In genomic region chr3:48623851-48624547, GRCh38 we compare ENCODE assay signal across 16 cellular contexts. TPM values are rescaled to one million over a fixed set of nuclear protein-coding genes. Genes with fewer than 3 reads are reported as not detected.
DNase-seq lines count a peak whose midpoint lies in the region; ATAC-seq and TF ChIP-seq lines count a peak whose summit lies in the region.
"Had no signal": no experiment of that assay in that cellular context is flagged by ENCODE, and none has a peak within 500 bp of the region (broad histone marks: within the 10 kb centered on the region; RNA-seq: fewer than 3 reads in every experiment).

No MANE protein-coding gene starts in this region.

- no peak overlapping the region for H3K4me3 Mint-ChIP-seq in activated CD4-positive, alpha-beta memory T cell treated with anti-CD3 and anti-CD28 coated beads, Interleukin-2, amount 10 ng/mL, durations not matched to agents 7 days and 5 days
- H3K4me3 Mint-ChIP-seq in activated CD4-positive, alpha-beta memory T cell treated with anti-CD3 and anti-CD28 coated beads for 36 hours = no peak overlapping the region
- no peak overlapping the region for H3K4me3 Mint-ChIP-seq in progenitor cell of endocrine pancreas (ENCODE audit: low read depth)
- H3K4me3 Mint-ChIP-seq: naive B cell had no signal

- peaks cover 11% of the 10 kb centered on the region for H3K4me1 Mint-ChIP-seq in activated CD4-positive, alpha-beta memory T cell treated with anti-CD3 and anti-CD28 coated beads, Interleukin-2, amount 10 ng/mL, durations not matched to agents 7 days and 5 days
- peaks cover 7% of the 10 kb centered on the region for H3K4me1 Mint-ChIP-seq in activated CD4-positive, alpha-beta memory T cell treated with anti-CD3 and anti-CD28 coated beads for 36 hours (ENCODE audit: low read depth)
- peaks cover 6% of the 10 kb centered on the region for H3K4me1 Mint-ChIP-seq in progenitor cell of endocrine pancreas (ENCODE audit: low read depth)
- H3K4me1 Mint-ChIP-seq: naive B cell had no signal

- no peak for TF ChIP-seq CTCF in progenitor cell of endocrine pancreas (IDR thresholded peaks at IDR 0.05; ENCODE audit: unreplicated experiment)

- no peak for ATAC-seq in left ventricle myocardium superior

- no peak for DNase-seq in activated CD4-positive, alpha-beta memory T cell treated with anti-CD3 and anti-CD28 coated beads, Interleukin-2, amount 10 ng/mL, durations not matched to agents 7 days and 5 days
- DNase-seq in activated CD4-positive, alpha-beta memory T cell treated with anti-CD3 and anti-CD28 coated beads for 36 hours = no peak
- DNase-seq in NCI-H146 (lab: John Stamatoyannopoulos, UW) = peak; percentile 66
- DNase-seq in SHP77 treated with DMSO at 0.1 percent for 48 hours (lab: John Stamatoyannopoulos, UW) = peak; percentile 16
- no peak for DNase-seq in progenitor cell of endocrine pancreas (ENCODE audit: low spot score, unreplicated experiment)
- no peak for DNase-seq in activated effector memory CD4-positive, alpha-beta T cell treated with Interleukin-2 at 50 U/mL for 16 hours
- no peak for DNase-seq in left ventricle myocardium superior
- no peak for DNase-seq in inferior parietal cortex (ENCODE audit: extremely low spot score)
- DNase-seq: activated CD8-positive, alpha-beta memory T cell treated with anti-CD3 and anti-CD28 coated beads, Interleukin-2, amount 50 U/mL, for 48 hours; anterior cingulate cortex; foreskin fibroblast; kidney; naive B cell; upper lobe of left lung had no signal

- POLR2A ChIA-PET in activated CD4-positive, alpha-beta memory T cell treated with anti-CD3 and anti-CD28 coated beads, Interleukin-2, amount 10 ng/mL, durations not matched to agents 7 days and 5 days (lab: Charles Lee) = interaction anchor here (0.9 to 2.4 kb wide), 4 partner anchors 9 to 11 kb away, joined by 3 to 13 read pairs (median 4); partner anchors contain the start of gene SLC26A6
- POLR2A ChIA-PET in activated CD4-positive, alpha-beta memory T cell treated with anti-CD3 and anti-CD28 coated beads for 36 hours (lab: Charles Lee) = interaction anchor here (1.4 kb wide), 1 partner anchor 9 kb away, joined by 3 read pairs; no protein-coding TSS in a partner anchor

- H3K9me3 Mint-ChIP-seq in activated CD4-positive, alpha-beta memory T cell treated with anti-CD3 and anti-CD28 coated beads, Interleukin-2, amount 10 ng/mL, durations not matched to agents 7 days and 5 days = no peaks in the 10 kb centered on the region
- peaks cover 1% of the 10 kb centered on the region for H3K9me3 Mint-ChIP-seq in activated CD4-positive, alpha-beta memory T cell treated with anti-CD3 and anti-CD28 coated beads for 36 hours
- H3K9me3 Mint-ChIP-seq in progenitor cell of endocrine pancreas (ENCODE audit: low read depth) = no peaks in the 10 kb centered on the region

- intact Hi-C loops in activated CD4-positive, alpha-beta memory T cell treated with anti-CD3 and anti-CD28 coated beads for 36 hours (cut with micrococcal nuclease) = no loop called here
- intact Hi-C loops in left ventricle myocardium superior (cut with micrococcal nuclease) = no loop called here

- peaks cover 37% of the 10 kb centered on the region for H3K36me3 Mint-ChIP-seq in activated CD4-positive, alpha-beta memory T cell treated with anti-CD3 and anti-CD28 coated beads, Interleukin-2, amount 10 ng/mL, durations not matched to agents 7 days and 5 days (ENCODE audit: low read depth)
- peaks cover 20% of the 10 kb centered on the region for H3K36me3 Mint-ChIP-seq in activated CD4-positive, alpha-beta memory T cell treated with anti-CD3 and anti-CD28 coated beads for 36 hours
- peaks cover 6% of the 10 kb centered on the region for H3K36me3 Mint-ChIP-seq in progenitor cell of endocrine pancreas (ENCODE audit: insufficient read depth)
- H3K36me3 Mint-ChIP-seq: naive B cell had no signal

- no peaks in the 10 kb centered on the region for H3K27me3 Mint-ChIP-seq in activated CD4-positive, alpha-beta memory T cell treated with anti-CD3 and anti-CD28 coated beads, Interleukin-2, amount 10 ng/mL, durations not matched to agents 7 days and 5 days
- H3K27me3 Mint-ChIP-seq in activated CD4-positive, alpha-beta memory T cell treated with anti-CD3 and anti-CD28 coated beads for 36 hours = no peaks in the 10 kb centered on the region
- no peaks in the 10 kb centered on the region for H3K27me3 Mint-ChIP-seq in progenitor cell of endocrine pancreas

- H3K27ac Mint-ChIP-seq in activated CD4-positive, alpha-beta memory T cell treated with anti-CD3 and anti-CD28 coated beads, Interleukin-2, amount 10 ng/mL, durations not matched to agents 7 days and 5 days = peak overlapping the region; percentile 45
- H3K27ac Mint-ChIP-seq in activated CD4-positive, alpha-beta memory T cell treated with anti-CD3 and anti-CD28 coated beads for 36 hours = no peak overlapping the region
- peak overlapping the region; percentile 18 for H3K27ac Mint-ChIP-seq in progenitor cell of endocrine pancreas
- H3K27ac Mint-ChIP-seq: naive B cell had no signal

- CTCF ChIA-PET in activated CD4-positive, alpha-beta memory T cell treated with anti-CD3 and anti-CD28 coated beads, Interleukin-2, amount 10 ng/mL, durations not matched to agents 7 days and 5 days (lab: Charles Lee) = interaction anchor here (0.5 to 1.2 kb wide), 5 partner anchors 10 to 223 kb away, joined by 3 to 4 read pairs (median 3); partner anchors contain the start of genes SLC26A6 and UQCRC1
- CTCF ChIA-PET in activated CD4-positive, alpha-beta memory T cell treated with anti-CD3 and anti-CD28 coated beads for 36 hours (lab: Charles Lee) = interaction anchor here (1.9 to 5.0 kb wide), 2 partner anchors 11 to 15 kb away, joined by 5 to 26 read pairs; partner anchors contain the start of genes SLC26A6 and UQCRC1

RNA-seq across cellular contexts. Expression of gene TMEM89, which starts 2.4 kb away (rescaled TPM):
- not detected for total RNA-seq in activated CD4-positive, alpha-beta memory T cell treated with anti-CD3 and anti-CD28 coated beads, Interleukin-2, amount 10 ng/mL, durations not matched to agents 7 days and 5 days
- under 1 TPM in 1 of 2 experiments, not detected in 1; 0.75 TPM for total RNA-seq in activated CD4-positive, alpha-beta memory T cell treated with anti-CD3 and anti-CD28 coated beads for 36 hours
- total RNA-seq in progenitor cell of endocrine pancreas = 0.49 TPM in 1 of 2 replicates, not detected in the other
- total RNA-seq in left ventricle myocardium superior = not detected
- total RNA-seq: kidney, MCF 10A, skeletal muscle tissue had no signal

RNA-seq across cellular contexts. Expression of gene SLC26A6, which starts 11.3 kb away (rescaled TPM):
- total RNA-seq in activated CD4-positive, alpha-beta memory T cell treated with anti-CD3 and anti-CD28 coated beads, Interleukin-2, amount 10 ng/mL, durations not matched to agents 7 days and 5 days = 10 to 100 TPM; 55.4 to 56.0 TPM
- total RNA-seq in activated CD4-positive, alpha-beta memory T cell treated with anti-CD3 and anti-CD28 coated beads for 36 hours = 10 to 100 TPM; 47.7 to 52.4 TPM
- total RNA-seq in progenitor cell of endocrine pancreas (31.0 and 35.9 TPM in 2 replicates), left ventricle myocardium superior (12.3 TPM)

RNA-seq across cellular contexts. Expression of gene UQCRC1, which starts 14.6 kb away (rescaled TPM):
- total RNA-seq in activated CD4-positive, alpha-beta memory T cell treated with anti-CD3 and anti-CD28 coated beads, Interleukin-2, amount 10 ng/mL, durations not matched to agents 7 days and 5 days = 100 to 1,000 TPM; 167 to 170 TPM
- 100 to 1,000 TPM; 251 to 259 TPM for total RNA-seq in activated CD4-positive, alpha-beta memory T cell treated with anti-CD3 and anti-CD28 coated beads for 36 hours
- total RNA-seq in progenitor cell of endocrine pancreas = 209 and 219 TPM in 2 replicates
- total RNA-seq in left ventricle myocardium superior = 1,236 TPM

RNA-seq across cellular contexts. Expression of gene COL7A1, which starts 28.9 kb away (rescaled TPM):
- 1 to 10 TPM in 1 of 2 experiments, under 1 TPM in 1; 0.40 to 1.4 TPM for total RNA-seq in activated CD4-positive, alpha-beta memory T cell treated with anti-CD3 and anti-CD28 coated beads, Interleukin-2, amount 10 ng/mL, durations not matched to agents 7 days and 5 days
- total RNA-seq in activated CD4-positive, alpha-beta memory T cell treated with anti-CD3 and anti-CD28 coated beads for 36 hours = 1 to 10 TPM; 1.1 TPM
- total RNA-seq in progenitor cell of endocrine pancreas (31.5 and 38.4 TPM in 2 replicates), left ventricle myocardium superior (24.5 TPM)

RNA-seq across cellular contexts. Expression of gene CELSR3, which starts 38.7 kb away (rescaled TPM):
- 1 to 10 TPM; 7.2 to 8.0 TPM for total RNA-seq in activated CD4-positive, alpha-beta memory T cell treated with anti-CD3 and anti-CD28 coated beads, Interleukin-2, amount 10 ng/mL, durations not matched to agents 7 days and 5 days
- total RNA-seq in activated CD4-positive, alpha-beta memory T cell treated with anti-CD3 and anti-CD28 coated beads for 36 hours = 1 to 10 TPM; 6.9 to 7.5 TPM
- 14.9 and 15.2 TPM in 2 replicates for total RNA-seq in progenitor cell of endocrine pancreas
- 0.35 TPM for total RNA-seq in left ventricle myocardium superior

Comparison
In these comparisons a context has a peak if more than half of its experiments do, and no peak if none do; other contexts are left out.
1. DNase-seq: peak in NCI-H146 (single experiment) and SHP77 treated with DMSO at 0.1 percent for 48 hours (single experiment); none in activated CD4-positive, alpha-beta memory T cell treated with anti-CD3 and anti-CD28 coated beads, Interleukin-2, amount 10 ng/mL, durations not matched to agents 7 days and 5 days (single experiment), activated CD4-positive, alpha-beta memory T cell treated with anti-CD3 and anti-CD28 coated beads for 36 hours (single experiment), progenitor cell of endocrine pancreas (single experiment), activated effector memory CD4-positive, alpha-beta T cell treated with Interleukin-2 at 50 U/mL for 16 hours (single experiment), left ventricle myocardium superior (single experiment) and inferior parietal cortex (single experiment).